In genomic region chr4:38099908-38100407, GRCh38 we compare ENCODE assay signal across 15 cellular contexts.
DNase-seq lines count a peak whose midpoint lies in the region; ATAC-seq and TF ChIP-seq lines count a peak whose summit lies in the region.
"Had no signal": no experiment of that assay in that cellular context is flagged by ENCODE, and none has a peak within 500 bp of the region (broad histone marks: within the 10 kb centered on the region; RNA-seq: fewer than 3 reads in every experiment).

No MANE protein-coding gene starts in this region.

- H3K36me3 Mint-ChIP-seq in activated T-cell treated with anti-CD3 and anti-CD28 coated beads, Interleukin-2, amount 50 U/mL, for 24 hours (ENCODE audit: low read depth): peaks cover 77% of the 10 kb centered on the region

- H3K27ac Mint-ChIP-seq in activated T-cell treated with anti-CD3 and anti-CD28 coated beads, Interleukin-2, amount 50 U/mL, for 24 hours: no peak overlapping the region

- H3K4me1 ChIP-seq in left ventricle myocardium inferior (peaks cover 15% of the 10 kb centered on the region), right atrium auricular region (no peaks in the 10 kb centered on the region), muscle layer of colon (ENCODE audit: insufficient read depth, low read length) (peaks cover 7% of the 10 kb centered on the region), uterus (peaks cover 6 to 11% of the 10 kb centered on the region in 2 donors)

- H3K36me3 ChIP-seq in left ventricle myocardium inferior: peaks cover 68% of the 10 kb centered on the region
- H3K36me3 ChIP-seq in right atrium auricular region: peaks cover 51% of the 10 kb centered on the region
- H3K36me3 ChIP-seq in muscle layer of colon (ENCODE audit: insufficient read depth, low read length): peaks cover 34% of the 10 kb centered on the region
- no peaks in the 10 kb centered on the region for H3K36me3 ChIP-seq in uterus
- H3K36me3 ChIP-seq: ovary had no signal

- H3K27me3 ChIP-seq in left ventricle myocardium inferior (ENCODE audit: low read depth): no peaks in the 10 kb centered on the region
- H3K27me3 ChIP-seq in right atrium auricular region: no peaks in the 10 kb centered on the region
- no peaks in the 10 kb centered on the region for H3K27me3 ChIP-seq in muscle layer of colon (ENCODE audit: control insufficient read depth in 1 of 2, insufficient read depth in 2 of 2, low read length in 2 of 2)
- H3K27me3 ChIP-seq in uterus: no peaks in the 10 kb centered on the region
- H3K27me3 ChIP-seq: ovary had no signal

- H3K4me3 Mint-ChIP-seq in activated T-cell treated with anti-CD3 and anti-CD28 coated beads, Interleukin-2, amount 50 U/mL, for 24 hours: no peak overlapping the region

- TF ChIP-seq CTCF in left ventricle myocardium inferior (IDR thresholded peaks at IDR 0.05; ENCODE audit: borderline replicate concordance) (no peak), right atrium auricular region (IDR thresholded peaks at IDR 0.05) (no peak), uterus (IDR thresholded peaks at IDR 0.05) (no peak)

- H3K27ac ChIP-seq in left ventricle myocardium inferior (replicated peaks) (peak overlapping the region; percentile 25), right atrium auricular region (peak overlapping the region in 1 of 2 donors; percentile 52), muscle layer of colon (ENCODE audit: low read depth, low read length) (peak overlapping the region; percentile 12), uterus (peak overlapping the region; percentile 63 to 71)

- DNase-seq in left ventricle myocardium inferior (no peak), right atrium auricular region (ENCODE audit: low spot score) (no peak), dermis blood vessel endothelial cell (peak; percentile 62), uterus (no peak), NCI-H187 treated with DMSO at 0.1 percent for 48 hours (lab: John Stamatoyannopoulos, UW) (no peak)
- no peak for DNase-seq in activated T-cell treated with anti-CD3 and anti-CD28 coated beads, Interleukin-2, amount 50 U/mL, for 24 hours
- DNase-seq: activated CD4-positive, CD25-positive, alpha-beta regulatory T cell treated with anti-CD3 and anti-CD28 coated beads, Interleukin-2, amount 50 U/mL, for 72 hours; activated effector memory CD4-positive, alpha-beta T cell treated with Interleukin-2 at 50 U/mL for 16 hours; AML-193; NCI-H2227 treated with DMSO at 0.1 percent for 48 hours; ovary; RPMI8226 had no signal

- H3K9me3 Mint-ChIP-seq in activated T-cell treated with anti-CD3 and anti-CD28 coated beads, Interleukin-2, amount 50 U/mL, for 24 hours: no peaks in the 10 kb centered on the region

- H3K9ac ChIP-seq in muscle layer of colon (ENCODE audit: low read length): no peak overlapping the region

- no peak overlapping the region for H3K4me3 ChIP-seq in left ventricle myocardium inferior
- H3K4me3 ChIP-seq in right atrium auricular region: no peak overlapping the region
- no peak overlapping the region for H3K4me3 ChIP-seq in muscle layer of colon (ENCODE audit: low read depth in 1 of 2, low read length in 2 of 2)
- H3K4me3 ChIP-seq in uterus: no peak overlapping the region
- H3K4me3 ChIP-seq: K562, ovary had no signal

- intact Hi-C loops in left ventricle myocardium inferior (cut with micrococcal nuclease) (no loop called here), uterus (cut with DNase I; ENCODE audit: low total_unique reads) (no loop called here)

- TF ChIP-seq POLR2A in uterus (IDR thresholded peaks at IDR 0.05): no peak

- H3K27me3 Mint-ChIP-seq in activated T-cell treated with anti-CD3 and anti-CD28 coated beads, Interleukin-2, amount 50 U/mL, for 24 hours: no peaks in the 10 kb centered on the region

- H3K9me3 ChIP-seq in left ventricle myocardium inferior (replicated peaks) (no peaks in the 10 kb centered on the region), right atrium auricular region (no peaks in the 10 kb centered on the region), muscle layer of colon (ENCODE audit: low read length) (no peaks in the 10 kb centered on the region), uterus (no peaks in the 10 kb centered on the region)
- H3K9me3 ChIP-seq: ovary had no signal

- peaks cover 3% of the 10 kb centered on the region for H3K4me1 Mint-ChIP-seq in activated T-cell treated with anti-CD3 and anti-CD28 coated beads, Interleukin-2, amount 50 U/mL, for 24 hours (ENCODE audit: low read depth)

- ATAC-seq in GM19351 (IDR thresholded peaks at IDR 0.05; ENCODE audit: unreplicated experiment): no peak
- ATAC-seq: K562 had no signal
